In the genomic region with DNA sequence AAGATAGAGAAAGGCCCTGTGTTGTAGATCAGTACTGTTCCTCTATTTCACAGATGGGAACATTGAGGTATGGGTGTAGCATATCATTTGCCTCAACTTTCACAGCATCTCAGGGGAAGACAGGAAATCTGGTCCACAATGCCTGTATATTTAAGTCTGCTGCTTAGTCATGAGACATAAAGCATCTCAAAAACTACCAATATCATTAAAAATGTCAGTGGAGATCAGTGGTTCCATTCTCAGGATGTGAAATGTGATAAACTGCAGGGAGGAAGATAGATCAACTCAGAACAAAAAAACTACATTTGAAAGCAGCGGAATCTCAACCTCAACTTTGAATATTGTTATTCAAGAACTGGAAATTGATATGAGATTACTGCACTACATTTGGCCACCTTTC, we compare ENCODE assay signal across 20 cellular contexts.
DNase-seq lines count a peak whose midpoint lies in the region; TF ChIP-seq lines count a peak whose summit lies in the region.
"Had no signal": no experiment of that assay in that cellular context is flagged by ENCODE, and none has a peak within 500 bp of the region (broad histone marks: within the 10 kb centered on the region; RNA-seq: fewer than 3 reads in every experiment).

No MANE protein-coding gene starts in this region.

- H3K27ac ChIP-seq in SJSA1 (peak overlapping the region; percentile 96), hepatocyte (peak overlapping the region; percentile 1)
- H3K27ac ChIP-seq: gastrocnemius medialis, left lung, tibial artery had no signal

- no peaks in the 10 kb centered on the region for H3K9me2 ChIP-seq in hepatocyte (replicated peaks; ENCODE audit: insufficient read depth)

- H3K27me3 Mint-ChIP-seq in immature natural killer cell (ENCODE audit: low read depth in 3 of 3) = peaks cover 0 to 2% (median 0%) of the 10 kb centered on the region in 3 donors

- no peak overlapping the region for H3K4me2 ChIP-seq in hepatocyte
- H3K4me2 ChIP-seq in skeletal muscle satellite cell (ENCODE audit: low read length) = peak overlapping the region; percentile 44

- no peak overlapping the region for H3K4me3 ChIP-seq in SJSA1
- no peak overlapping the region for H3K4me3 ChIP-seq in hepatocyte
- H3K4me3 ChIP-seq in skeletal muscle satellite cell (ENCODE audit: low read length) = peak overlapping the region; percentile 21
- H3K4me3 ChIP-seq: gastrocnemius medialis, left lung, tibial artery had no signal

- no peaks in the 10 kb centered on the region for H3K9me3 Mint-ChIP-seq in immature natural killer cell
- H3K9me3 Mint-ChIP-seq: activated naive CD4-positive, alpha-beta T cell treated with anti-CD3 and anti-CD28 coated beads for 36 hours had no signal

- H3K9ac ChIP-seq in skeletal muscle satellite cell (ENCODE audit: low read depth, low read length) = peak overlapping the region; percentile 83

- no peak overlapping the region for H2AFZ ChIP-seq in hepatocyte

- no peak overlapping the region for H3K27ac Mint-ChIP-seq in immature natural killer cell
- H3K27ac Mint-ChIP-seq: activated naive CD4-positive, alpha-beta T cell treated with anti-CD3 and anti-CD28 coated beads for 36 hours; CD14-positive monocyte; naive thymus-derived CD8-positive, alpha-beta T cell; WTC11 had no signal

- peaks cover 0 to 4% (median 3%) of the 10 kb centered on the region in 3 donors for H3K36me3 Mint-ChIP-seq in immature natural killer cell
- H3K36me3 Mint-ChIP-seq: CD14-positive monocyte, WTC11 had no signal

- no peak overlapping the region for H3K4me3 Mint-ChIP-seq in immature natural killer cell
- H3K4me3 Mint-ChIP-seq: activated naive CD4-positive, alpha-beta T cell treated with anti-CD3 and anti-CD28 coated beads for 36 hours; CD14-positive monocyte; naive thymus-derived CD8-positive, alpha-beta T cell; WTC11 had no signal

- DNase-seq in Daoy (ENCODE audit: low read depth) (peak; percentile 33), SJSA1 (ENCODE audit: low read depth in 1 of 2, low spot score in 2 of 2) (no peak), hepatocyte (ENCODE audit: low spot score) (no peak), NCI-H1436 (lab: John Stamatoyannopoulos, UW) (no peak), immature natural killer cell (no peak), NCI-H345 treated with DMSO at 0.1 percent for 48 hours (lab: John Stamatoyannopoulos, UW; ENCODE audit: unreplicated experiment) (no peak)
- DNase-seq: activated naive CD4-positive, alpha-beta T cell treated with anti-CD3 and anti-CD28 coated beads for 36 hours; effector CD8-positive, alpha-beta T cell; gastrocnemius medialis; GOT3; Karpas-422; left lung; midbrain; naive thymus-derived CD8-positive, alpha-beta T cell; NCI-H1436 treated with DMSO at 0.1 percent for 48 hours; stimulated activated CD4-positive, alpha-beta T cell treated with anti-CD3 and anti-CD28 coated beads, Interleukin-2, amount 100 ng/mL, for 24 hours; tibial artery had no signal

- H3K9me3 ChIP-seq in SJSA1 (replicated peaks) = no peaks in the 10 kb centered on the region
- no peaks in the 10 kb centered on the region for H3K9me3 ChIP-seq in hepatocyte (ENCODE audit: low read depth)
- H3K9me3 ChIP-seq in skeletal muscle satellite cell (replicated peaks; ENCODE audit: low read length) = no peaks in the 10 kb centered on the region
- H3K9me3 ChIP-seq: gastrocnemius medialis, left lung, tibial artery had no signal

- H3K27me3 ChIP-seq in SJSA1 (replicated peaks) (no peaks in the 10 kb centered on the region), hepatocyte (no peaks in the 10 kb centered on the region), skeletal muscle satellite cell (ENCODE audit: control insufficient read depth, insufficient read depth, low read length) (no peaks in the 10 kb centered on the region)
- H3K27me3 ChIP-seq: gastrocnemius medialis, left lung, tibial artery had no signal

- H3K4me1 ChIP-seq in SJSA1 (replicated peaks) (peaks cover 76% of the 10 kb centered on the region), hepatocyte (ENCODE audit: insufficient read depth) (peaks cover 8% of the 10 kb centered on the region), skeletal muscle satellite cell (ENCODE audit: control insufficient read depth, insufficient read depth, low read length) (peaks cover 65% of the 10 kb centered on the region)

- no peaks in the 10 kb centered on the region for H3K79me2 ChIP-seq in hepatocyte

- 74% methylated on average over 1 of the region's 1 CpG for WGBS in hepatocyte (ENCODE audit: low lambda C conversion rate, missing lambda C conversion rate)

- TF ChIP-seq CTCF in hepatocyte (IDR thresholded peaks at IDR 0.05; ENCODE audit: poor library complexity) = no peak

- no peaks in the 10 kb centered on the region for H4K20me1 ChIP-seq in hepatocyte (ENCODE audit: insufficient read depth, poor library complexity, severe bottlenecking)

- peaks cover 9 to 10% of the 10 kb centered on the region in 2 donors for H3K4me1 Mint-ChIP-seq in immature natural killer cell

- H3K36me3 ChIP-seq in SJSA1 (no peaks in the 10 kb centered on the region), hepatocyte (replicated peaks; ENCODE audit: insufficient read depth, low read depth) (no peaks in the 10 kb centered on the region), skeletal muscle satellite cell (ENCODE audit: insufficient read depth, low read length) (no peaks in the 10 kb centered on the region)
- H3K36me3 ChIP-seq: gastrocnemius medialis, left lung, tibial artery had no signal
